8 cellular contexts compared by ENCODE assay signal in genomic region chr2:200812122-200813022, GRCh38. TPM values are rescaled to one million over a fixed set of nuclear protein-coding genes. Genes with fewer than 3 reads are reported as not detected.
A peak's percentile ranks its signal among the peaks of the same experiment; 100 is the strongest.
DNase-seq lines count a peak whose midpoint lies in the region; ATAC-seq and TF ChIP-seq lines count a peak whose summit lies in the region.

No MANE protein-coding gene starts in this region.

- H3K4me1 ChIP-seq in prostate gland (replicated peaks), result peaks cover 8% of the 10 kb centered on the region
- no peaks in the 10 kb centered on the region for H3K4me1 ChIP-seq in urinary bladder (ENCODE audit: insufficient read depth)

- WGBS in adipose tissue, 3 donors, result 1% methylated on average over 65 to 70 of the region's 70 CpGs
- WGBS in prostate gland, result under 1% methylated on average over 60 of the region's 70 CpGs
- 1% methylated on average over 70 of the region's 70 CpGs for WGBS in urinary bladder

- ATAC-seq in GM21381 (IDR thresholded peaks at IDR 0.05; ENCODE audit: unreplicated experiment) (peak; percentile 40), left cardiac atrium (peak; percentile 65 to 69)

- intact Hi-C loops in left cardiac atrium (cut with DNase I), result loop anchor here in 1 of 2 donors (5.0 kb wide), 1 partner anchor 100 kb away; no protein-coding TSS in a partner anchor
- intact Hi-C loops in prostate gland (cut with DNase I), result loop anchor here (1.0 kb wide), 1 partner anchor 99 kb away; no protein-coding TSS in a partner anchor

- H3K9me3 ChIP-seq in prostate gland, result no peaks in the 10 kb centered on the region

- DNase-seq in DMS53 (lab: John Stamatoyannopoulos, UW) (peak; percentile 92), HT1080 (ENCODE audit: low read depth) (peak; percentile 74), SKM-1 treated with dmso at 0.1 percent for 144 hours (lab: John Stamatoyannopoulos, UW; ENCODE audit: unreplicated experiment) (peak; percentile 63), left cardiac atrium (peak; percentile 81), prostate gland (ENCODE audit: low spot score) (peak; percentile 69)

- TF ChIP-seq CTCF in prostate gland (IDR thresholded peaks at IDR 0.05), result peak in 3 of 4 experiments; percentile 48 to 73 (median 70)

- peak; percentile 41 for TF ChIP-seq POLR2A in prostate gland (IDR thresholded peaks at IDR 0.05)

- H3K36me3 ChIP-seq in prostate gland, result peaks cover under 1 to 8% of the 10 kb centered on the region in 2 donors
- peaks cover 8% of the 10 kb centered on the region for H3K36me3 ChIP-seq in urinary bladder (ENCODE audit: insufficient read depth)

- H3K27me3 ChIP-seq in prostate gland (replicated peaks; ENCODE audit: insufficient read depth), result no peaks in the 10 kb centered on the region

- peak overlapping the region; percentile 95 for H3K27ac ChIP-seq in adipose tissue (ENCODE audit: low read depth, low read length)
- peak overlapping the region; percentile 97 to 98 for H3K27ac ChIP-seq in prostate gland
- H3K27ac ChIP-seq in urinary bladder (ENCODE audit: low read depth), result peak overlapping the region; percentile 96

- peak overlapping the region; percentile 88 to 96 for H3K4me3 ChIP-seq in prostate gland
- H3K4me3 ChIP-seq in urinary bladder (ENCODE audit: low read depth, low read length), result peak overlapping the region; percentile 92

RNA-seq across cellular contexts. Expression of gene BZW1, which starts 0.7 kb away (rescaled TPM):
- 624 and 683 TPM in 2 replicates for total RNA-seq in HT1080 (2014; rRNA removed; shearing (Covaris generic))
- 486 and 637 TPM in 2 replicates for polyA plus RNA-seq in HT1080 (2015; cell fraction: cytosol; rRNA removed)
- 562 and 586 TPM in 2 replicates for polyA plus RNA-seq in HT1080 (2015; cell fraction: nucleus; rRNA removed)
- polyA plus RNA-seq in adipose tissue (100 to 1,000 TPM in 2 of 3 donors, 10 to 100 TPM in 1; 31.3 to 142 (median 107) TPM), urinary bladder (126 TPM)
- total RNA-seq in left cardiac atrium (100 to 1,000 TPM; 104 to 176 TPM), prostate gland (100 to 1,000 TPM; 219 to 232 TPM), urinary bladder (317 TPM)

RNA-seq across cellular contexts. Expression of gene CLK1, which starts 52.1 kb away (rescaled TPM):
- 39.3 and 46.1 TPM in 2 replicates for total RNA-seq in HT1080 (2014; rRNA removed; shearing (Covaris generic))
- 43.5 and 52.6 TPM in 2 replicates for polyA plus RNA-seq in HT1080 (2015; cell fraction: cytosol; rRNA removed)
- 279 TPM in 2 replicates for polyA plus RNA-seq in HT1080 (2015; cell fraction: nucleus; rRNA removed)
- polyA plus RNA-seq in adipose tissue (100 to 1,000 TPM in 1 of 3 donors, 10 to 100 TPM in 2; 55.4 to 253 (median 74.5) TPM), urinary bladder (101 TPM)
- total RNA-seq in left cardiac atrium (10 to 100 TPM; 52.9 to 54.6 TPM), prostate gland (100 to 1,000 TPM; 126 to 131 TPM), urinary bladder (251 TPM)

Comparison
In these comparisons a context has a peak if more than half of its experiments do, and no peak if none do; other contexts are left out.
1. Peak in every context shown above with its lines: DNase-seq, ATAC-seq, H3K4me3 ChIP-seq and H3K27ac ChIP-seq.